19 cellular contexts compared by ENCODE assay signal in genomic region chr6:20800229-20800628, GRCh38.
A peak's percentile ranks its signal among the peaks of the same experiment; 100 is the strongest.
DNase-seq lines count a peak whose midpoint lies in the region; ATAC-seq, FAIRE-seq and TF ChIP-seq lines count a peak whose summit lies in the region.
"Had no signal": no experiment of that assay in that cellular context is flagged by ENCODE, and none has a peak within 500 bp of the region (broad histone marks: within the 10 kb centered on the region; RNA-seq: fewer than 3 reads in every experiment).

No MANE protein-coding gene starts in this region.

- H2AFZ ChIP-seq in HepG2 (ENCODE audit: low read length) (no peak overlapping the region), OCI-LY7 (ENCODE audit: low read length) (no peak overlapping the region)
- H2AFZ ChIP-seq: GM23248 had no signal

- H3K9me3 ChIP-seq in HepG2 (ENCODE audit: low read length) (no peaks in the 10 kb centered on the region), right lobe of liver (no peaks in the 10 kb centered on the region), OCI-LY7 (ENCODE audit: low read length) (no peaks in the 10 kb centered on the region)

- TF ChIP-seq RAD21 in HepG2 (CRISPR knock-in tag; IDR thresholded peaks at IDR 0.05), result no peak

- intact Hi-C loops in HepG2 (cut with micrococcal nuclease; ENCODE audit: unreplicated experiment), result no loop called here
- intact Hi-C loops in right lobe of liver (cut with DNase I), result no loop called here
- intact Hi-C loops in OCI-LY7 (cut with micrococcal nuclease; ENCODE audit: unreplicated experiment), result no loop called here

- no TSS peak for BruUV-seq in HepG2 (replicated peaks; lab: Mats Ljungman, UMichigan)
- no TSS peak for BruUV-seq in OCI-LY7 (replicated peaks; lab: Mats Ljungman, UMichigan)

- H3K9me2 ChIP-seq in OCI-LY7 (ENCODE audit: insufficient read depth, low read length), result no peaks in the 10 kb centered on the region

- H3K27me3 ChIP-seq in HepG2 (ENCODE audit: control insufficient read depth in 1 of 2, insufficient read depth in 2 of 2, low read length in 2 of 2) (no peaks in the 10 kb centered on the region), right lobe of liver (no peaks in the 10 kb centered on the region)
- H3K27me3 ChIP-seq: BLaER1 had no signal

- POLR2A ChIA-PET in HepG2 (lab: Yijun Ruan, JAX) (no interaction called here), OCI-LY7 (lab: Charles Lee) (interaction anchor here (0.6 kb wide), 1 partner anchor 33 kb away, joined by 3 read pairs; no protein-coding TSS in a partner anchor)

- ATAC-seq in HepG2, result no peak
- ATAC-seq in right lobe of liver, result no peak
- ATAC-seq in HG03280 (IDR thresholded peaks at IDR 0.05; ENCODE audit: unreplicated experiment), result no peak
- ATAC-seq: GM12878 had no signal

- in situ Hi-C loops in HepG2 (cut with HindIII; ENCODE audit: extremely low pct_ligation_motif_present, low pct_unique_long_range_greater_than_20kb), result no loop called here

- no peak for TF ChIP-seq CTCF in HepG2 (CRISPR knock-in tag; IDR thresholded peaks at IDR 0.05)
- no peak for TF ChIP-seq CTCF in right lobe of liver (IDR thresholded peaks at IDR 0.05)
- no peak for TF ChIP-seq CTCF in OCI-LY7 (conservative IDR thresholded peaks at IDR 0.05; ENCODE audit: low read length)

- TF ChIP-seq EP300 in HepG2 (IDR thresholded peaks at IDR 0.05; ENCODE audit: low read depth in 2 of 2, low read length in 2 of 2) (no peak), HepG2 (CRISPR knock-in tag; IDR thresholded peaks at IDR 0.05; ENCODE audit: borderline replicate concordance) (no peak)

- TF ChIP-seq POLR2A in HepG2 (IDR thresholded peaks at IDR 0.05; ENCODE audit: insufficient read depth in 1 of 2, low read depth in 2 of 2, low read length in 2 of 2), result no peak
- TF ChIP-seq POLR2A in right lobe of liver (IDR thresholded peaks at IDR 0.05), result no peak

- H3K4me2 ChIP-seq in HepG2 (ENCODE audit: low read depth, low read length) (no peak overlapping the region), OCI-LY7 (ENCODE audit: low read length) (no peak overlapping the region)
- H3K4me2 ChIP-seq: BLaER1 had no signal

- no peak for FAIRE-seq in HepG2 (lab: Jason Lieb, UNC)
- FAIRE-seq: GM12878, GM19239 had no signal

- H3K4me3 ChIP-seq in HepG2 (replicated peaks in 1 of 3; ENCODE audit: insufficient read depth in 1 of 3, low read depth in 2 of 3, low read length in 3 of 3) (no peak overlapping the region), right lobe of liver (no peak overlapping the region), OCI-LY7 (ENCODE audit: low read depth, low read length, poor library complexity, severe bottlenecking) (no peak overlapping the region)
- H3K4me3 ChIP-seq: BLaER1, GM12878, GM23248 had no signal

- H4K20me1 ChIP-seq in HepG2 (ENCODE audit: insufficient read depth, low read length) (no peaks in the 10 kb centered on the region), OCI-LY7 (ENCODE audit: insufficient read depth, low read length) (no peaks in the 10 kb centered on the region)
- H4K20me1 ChIP-seq: BLaER1 had no signal

- peak; percentile 18 for DNase-seq in HepG2 (ENCODE audit: low spot score)
- no peak for DNase-seq in right lobe of liver
- peak; percentile 94 for DNase-seq in NCI-H526 treated with DMSO at 0.1 percent for 48 hours (lab: John Stamatoyannopoulos, UW)
- DNase-seq in foreskin melanocyte, result peak; percentile 48
- DNase-seq in OCI-LY7 (ENCODE audit: low spot score), result no peak
- no peak for DNase-seq in effector CD8-positive, alpha-beta T cell (lab: John Stamatoyannopoulos, UW)
- DNase-seq in NCI-H524 treated with DMSO at 0.1 percent for 48 hours (lab: John Stamatoyannopoulos, UW), result no peak
- DNase-seq: 8988T; Calu3; CD4-positive, alpha-beta memory T cell; DMS53; DND-41; EL; GM23248; HCEC 1CT had no signal

- H3K36me3 ChIP-seq in HepG2 (replicated peaks in 1 of 2; ENCODE audit: control insufficient read depth in 1 of 2, insufficient read depth in 2 of 2, low read length in 2 of 2) (no peaks in the 10 kb centered on the region; a peak in 1 of 5 replicates), right lobe of liver (no peaks in the 10 kb centered on the region), OCI-LY7 (ENCODE audit: insufficient read depth, low read length) (no peaks in the 10 kb centered on the region)
- H3K36me3 ChIP-seq: BLaER1 had no signal

- no peaks in the 10 kb centered on the region for H3K79me2 ChIP-seq in HepG2 (ENCODE audit: insufficient read depth, low read length)
- H3K79me2 ChIP-seq in OCI-LY7 (ENCODE audit: insufficient read depth, low read depth, low read length), result no peaks in the 10 kb centered on the region

- peaks cover 8% of the 10 kb centered on the region for H3K4me1 ChIP-seq in HepG2 (ENCODE audit: insufficient read depth, low read length)
- H3K4me1 ChIP-seq in right lobe of liver, result no peaks in the 10 kb centered on the region
- no peaks in the 10 kb centered on the region for H3K4me1 ChIP-seq in OCI-LY7 (ENCODE audit: insufficient read depth, low read length, poor library complexity, severe bottlenecking)
- H3K4me1 ChIP-seq: BLaER1 had no signal

- H3K27ac ChIP-seq in HepG2 (ENCODE audit: extremely low read length, insufficient read depth, low read length) (no peak overlapping the region), right lobe of liver (no peak overlapping the region), OCI-LY7 (ENCODE audit: low read depth, low read length, poor library complexity, severe bottlenecking) (no peak overlapping the region)
- H3K27ac ChIP-seq: BLaER1, GM23248 had no signal

- CTCF ChIA-PET in HepG2 (lab: Yijun Ruan, JAX; ENCODE audit: low intra/inter-chr PET ratio, low total read pairs), result no interaction called here
- CTCF ChIA-PET in OCI-LY7 (lab: Charles Lee; ENCODE audit: unreplicated experiment), result no interaction called here

- H3K9ac ChIP-seq in HepG2 (ENCODE audit: insufficient read depth, low read depth, low read length), result no peak overlapping the region
- H3K9ac ChIP-seq: BLaER1, GM23248 had no signal

TF ChIP-seq in HepG2, 621 proteins besides CTCF, POLR2A, EP300 and RAD21:
- no peak for TF ChIP-seq NCOR1 (IDR thresholded peaks at IDR 0.05; ENCODE audit: borderline replicate concordance, low read length)

Comparison
In these comparisons a context has a peak if more than half of its experiments do, and no peak if none do; other contexts are left out.
1. DNase-seq: peak in HepG2 (single experiment), NCI-H526 treated with DMSO at 0.1 percent for 48 hours (single experiment) and foreskin melanocyte (single experiment); none in right lobe of liver (0 of 3), OCI-LY7 (single experiment), effector CD8-positive, alpha-beta T cell (single experiment) and NCI-H524 treated with DMSO at 0.1 percent for 48 hours (single experiment).